ENCODE assay signal across 26 cellular contexts in genomic region chr2:235576337-235576910, GRCh38.
DNase-seq lines count a peak whose midpoint lies in the region; ATAC-seq, FAIRE-seq and TF ChIP-seq lines count a peak whose summit lies in the region.
"Had no signal": no experiment of that assay in that cellular context is flagged by ENCODE, and none has a peak within 500 bp of the region (broad histone marks: within the 10 kb centered on the region; RNA-seq: fewer than 3 reads in every experiment).

No MANE protein-coding gene starts in this region.

- DNase-seq in COLO668 (lab: John Stamatoyannopoulos, UW; ENCODE audit: unreplicated experiment) (peak; percentile 16), NCI-H2107 (lab: John Stamatoyannopoulos, UW) (peak; percentile 20), caudate nucleus (lab: John Stamatoyannopoulos, UW) (no peak), HepG2 (ENCODE audit: low spot score) (no peak), activated gamma-delta T cell treated with Interleukin-2 at 50 U/mL for 16 hours (no peak), G401 (ENCODE audit: low spot score) (no peak)
- DNase-seq: ACHN; activated CD4-positive, CD25-positive, alpha-beta regulatory T cell treated with anti-CD3 and anti-CD28 coated beads, Interleukin-2, amount 50 U/mL, for 72 hours; activated CD8-positive, alpha-beta T cell treated with anti-CD3 and anti-CD28 coated beads for 36 hours; activated naive CD8-positive, alpha-beta T cell treated with anti-CD3 and anti-CD28 coated beads for 36 hours; activated T-cell treated with anti-CD3 and anti-CD28 coated beads for 4 hours; GDM1; KBM-7; MG63; NCI-H1417 treated with DMSO at 0.1 percent for 48 hours; NCI-H748 treated with DMSO at 0.1 percent for 48 hours; stimulated activated CD4-positive, alpha-beta T cell treated with anti-CD3 and anti-CD28 coated beads, Interleukin-2, amount 100 ng/mL, for 48 hours; T-helper 1 cell had no signal

- TF ChIP-seq POLR2A in HepG2 (IDR thresholded peaks at IDR 0.05; ENCODE audit: insufficient read depth in 1 of 2, low read depth in 2 of 2, low read length in 2 of 2) (no peak), gastroesophageal sphincter (IDR thresholded peaks at IDR 0.05) (no peak)

- FAIRE-seq in HepG2 (lab: Jason Lieb, UNC) = no peak
- FAIRE-seq: H54, islet of Langerhans had no signal

- H3K27me3 ChIP-seq in HepG2 (ENCODE audit: control insufficient read depth in 1 of 2, insufficient read depth in 2 of 2, low read length in 2 of 2) (no peaks in the 10 kb centered on the region), gastroesophageal sphincter (no peaks in the 10 kb centered on the region)
- H3K27me3 ChIP-seq: ascending aorta, MG63, right lobe of liver, SJSA1 had no signal

- peaks cover 24% of the 10 kb centered on the region for H4K20me1 ChIP-seq in HepG2 (ENCODE audit: insufficient read depth, low read length)

- H3K4me1 ChIP-seq in HepG2 (ENCODE audit: insufficient read depth, low read length) = peaks cover 63% of the 10 kb centered on the region
- H3K4me1 ChIP-seq in gastroesophageal sphincter = peaks cover 0 to 25% (median 0%) of the 10 kb centered on the region in 3 donors
- H3K4me1 ChIP-seq: ascending aorta had no signal

- 92% methylated on average over 11 of the region's 11 CpGs for WGBS in HepG2 (ENCODE audit: low lambda C conversion rate)
- 83% methylated on average over 2 of the region's 11 CpGs; no CpG with 5 or more reads in 1 of the 2 donors for WGBS in gastroesophageal sphincter (ENCODE audit: low coverage in 1 of 2), 2 donors

- TF ChIP-seq EP300 in HepG2 (IDR thresholded peaks at IDR 0.05; ENCODE audit: low read depth in 2 of 2, low read length in 2 of 2) (no peak), HepG2 (CRISPR knock-in tag; IDR thresholded peaks at IDR 0.05; ENCODE audit: borderline replicate concordance) (no peak), gastroesophageal sphincter (IDR thresholded peaks at IDR 0.05) (no peak)

- no peak for TF ChIP-seq RAD21 in HepG2 (CRISPR knock-in tag; IDR thresholded peaks at IDR 0.05)

- H3K4me2 ChIP-seq in HepG2 (ENCODE audit: low read depth, low read length) = peak overlapping the region; percentile 92; the same call in 1 of the 2 replicates

- H3K9me3 ChIP-seq in HepG2 (ENCODE audit: low read length) = no peaks in the 10 kb centered on the region
- no peaks in the 10 kb centered on the region for H3K9me3 ChIP-seq in gastroesophageal sphincter
- H3K9me3 ChIP-seq: ascending aorta, MG63, right lobe of liver, SJSA1 had no signal

- H3K27ac ChIP-seq in caudate nucleus (ENCODE audit: low read depth, low read length) = peak overlapping the region; percentile 98
- H3K27ac ChIP-seq in HepG2 (ENCODE audit: extremely low read length, insufficient read depth, low read length) = no peak overlapping the region
- H3K27ac ChIP-seq in gastroesophageal sphincter = peak overlapping the region in 1 of 4 donors; percentile 24
- H3K27ac ChIP-seq: ascending aorta, right lobe of liver, SJSA1 had no signal

- no peak overlapping the region for H3K4me3 ChIP-seq in HepG2 (replicated peaks in 1 of 3; ENCODE audit: insufficient read depth in 1 of 3, low read depth in 2 of 3, low read length in 3 of 3)
- no peak overlapping the region for H3K4me3 ChIP-seq in gastroesophageal sphincter
- H3K4me3 ChIP-seq: ascending aorta, lung, MG63, right lobe of liver, SJSA1 had no signal

- BruUV-seq in HepG2 (replicated peaks; lab: Mats Ljungman, UMichigan) = no TSS peak

- CTCF ChIA-PET in HepG2 (lab: Yijun Ruan, JAX; ENCODE audit: low intra/inter-chr PET ratio, low total read pairs) = no interaction called here

- H3K9ac ChIP-seq in HepG2 (ENCODE audit: insufficient read depth, low read depth, low read length) = no peak overlapping the region

- POLR2A ChIA-PET in HepG2 (lab: Yijun Ruan, JAX) = no interaction called here

- TF ChIP-seq CTCF in HepG2 (CRISPR knock-in tag; IDR thresholded peaks at IDR 0.05) (no peak), gastroesophageal sphincter (IDR thresholded peaks at IDR 0.05) (no peak)

- no peak for ATAC-seq in HepG2
- ATAC-seq in gastroesophageal sphincter = no peak
- no peak for ATAC-seq in HG03045 (IDR thresholded peaks at IDR 0.05; ENCODE audit: unreplicated experiment)
- ATAC-seq: activated CD8-positive, alpha-beta T cell treated with anti-CD3 and anti-CD28 coated beads for 36 hours had no signal

- in situ Hi-C loops in HepG2 (cut with HindIII; ENCODE audit: extremely low pct_ligation_motif_present, low pct_unique_long_range_greater_than_20kb) (no loop called here), G401 (cut with HindIII; ENCODE audit: low sequenced_read_pairs) (no loop called here)

- intact Hi-C loops in HepG2 (cut with micrococcal nuclease; ENCODE audit: unreplicated experiment) = loop anchor here (5.0 kb wide), 1 partner anchor 34 kb away; no protein-coding TSS in a partner anchor

- peaks cover 69% of the 10 kb centered on the region for H3K79me2 ChIP-seq in HepG2 (ENCODE audit: insufficient read depth, low read length)

- no peak overlapping the region for H2AFZ ChIP-seq in HepG2 (ENCODE audit: low read length)

- H3K36me3 ChIP-seq in HepG2 (replicated peaks in 1 of 2; ENCODE audit: control insufficient read depth in 1 of 2, insufficient read depth in 2 of 2, low read length in 2 of 2) (no peaks in the 10 kb centered on the region), gastroesophageal sphincter (no peaks in the 10 kb centered on the region)
- H3K36me3 ChIP-seq: ascending aorta, MG63, right lobe of liver, SJSA1 had no signal

TF ChIP-seq in HepG2, 621 proteins besides CTCF, POLR2A, EP300 and RAD21:
- TF ChIP-seq ZNF501 (CRISPR knock-in tag; IDR thresholded peaks at IDR 0.05) (peak; percentile 1; the same call in 1 of the 2 replicates), HNRNPUL1 (IDR thresholded peaks at IDR 0.05; ENCODE audit: low read depth, low read length) (no peak), ZNF687 (CRISPR knock-in tag; IDR thresholded peaks at IDR 0.05) (peak; percentile 33; the same call in 1 of the 2 replicates)

Comparison
In these comparisons a context has a peak if more than half of its experiments do, and no peak if none do; other contexts are left out.
1. DNase-seq: peak in COLO668 (single experiment) and NCI-H2107 (single experiment); none in caudate nucleus (0 of 61), HepG2 (single experiment), activated gamma-delta T cell treated with Interleukin-2 at 50 U/mL for 16 hours (single experiment) and G401 (single experiment).